ENCODE assay signal across 8 cellular contexts in genomic region chr5:34007675-34008600, GRCh38. TPM values are rescaled to one million over a fixed set of nuclear protein-coding genes. Genes with fewer than 3 reads are reported as not detected.
DNase-seq lines count a peak whose midpoint lies in the region; ATAC-seq and TF ChIP-seq lines count a peak whose summit lies in the region.

Gene AMACR, minus strand, starts transcription at chr5:34008050. Its CDS starts 31 bp downstream, at chr5:34008019.

- TF ChIP-seq POLR2A in esophagus muscularis mucosa (IDR thresholded peaks at IDR 0.05; ENCODE audit: low read depth): peak; percentile 29

- H3K4me1 ChIP-seq in PC-9 (replicated peaks; ENCODE audit: insufficient read depth) (peaks cover 26% of the 10 kb centered on the region), esophagus muscularis mucosa (peaks cover 16 to 31% (median 27%) of the 10 kb centered on the region in 4 donors)

- H2AFZ ChIP-seq in PC-9: peak within 1 kb of the TSS; percentile 92

- no peak for TF ChIP-seq CTCF in PC-9 (conservative IDR thresholded peaks at IDR 0.05)
- TF ChIP-seq CTCF in esophagus muscularis mucosa (IDR thresholded peaks at IDR 0.05): peak in 1 of 3 experiments; percentile 6

- peaks cover 31% of the 10 kb centered on the region for H3K4me1 Mint-ChIP-seq in activated T-cell treated with anti-CD3 and anti-CD28 coated beads, Interleukin-2, amount 50 U/mL, for 4 hours (ENCODE audit: low read depth)

- H3K4me2 ChIP-seq in PC-9: peak within 1 kb of the TSS; percentile 94

- peak; percentile 92 for ATAC-seq in GM21723 (IDR thresholded peaks at IDR 0.05; ENCODE audit: unreplicated experiment)
- peak; percentile 92 to 93 for ATAC-seq in activated T-cell treated with anti-CD3 and anti-CD28 coated beads, Interleukin-2, amount 50 U/mL, for 4 hours

- H3K9me2 ChIP-seq in PC-9 (ENCODE audit: insufficient read depth): no peaks in the 10 kb centered on the region

- H3K79me2 ChIP-seq in PC-9 (ENCODE audit: low read depth): peaks cover 9% of the 10 kb centered on the region; the same call in 1 of the 2 replicates

- TSS peak; percentile 92 for BruUV-seq in PC-9 (replicated peaks; lab: Mats Ljungman, UMichigan)

- no peaks in the 10 kb centered on the region for H3K36me3 ChIP-seq in PC-9 (ENCODE audit: low read depth)
- peaks cover 0 to 18% (median 9%) of the 10 kb centered on the region in 4 donors for H3K36me3 ChIP-seq in esophagus muscularis mucosa

- H4K20me1 ChIP-seq in PC-9 (ENCODE audit: insufficient read depth): no peaks in the 10 kb centered on the region

- POLR2A ChIA-PET in PC-9 (lab: Charles Lee; ENCODE audit: unreplicated experiment): interaction anchor here (0.5 to 0.8 kb wide), 14 partner anchors 11 to 1086 kb away, joined by 3 to 38 read pairs (median 6); partner anchors contain the start of gene DNAJC21

- intact Hi-C loops in PC-9 (cut with micrococcal nuclease; ENCODE audit: unreplicated experiment): loop anchor here (1.0 to 5.0 kb wide), 3 partner anchors 234 to 919 kb away; partner anchors contain the start of genes DNAJC21 and TARS1
- intact Hi-C loops in esophagus muscularis mucosa (cut with DNase I): loop anchor here (10.0 kb wide), 1 partner anchor 917 kb away; the partner anchor contains the start of gene DNAJC21

- peak within 1 kb of the TSS; percentile 82 for H3K4me3 ChIP-seq in PC-9
- peak within 1 kb of the TSS; percentile 69 to 85 (median 70) for H3K4me3 ChIP-seq in esophagus muscularis mucosa

- peaks cover 24% of the 10 kb centered on the region for H3F3A ChIP-seq in PC-9 (ENCODE audit: insufficient read depth, low read depth)

- no peaks in the 10 kb centered on the region for H3K27me3 Mint-ChIP-seq in activated T-cell treated with anti-CD3 and anti-CD28 coated beads, Interleukin-2, amount 50 U/mL, for 4 hours (ENCODE audit: low read depth)

- H3K9me3 ChIP-seq in PC-9 (ENCODE audit: insufficient read depth, low read depth) (no peaks in the 10 kb centered on the region), esophagus muscularis mucosa (no peaks in the 10 kb centered on the region)

- WGBS in esophagus muscularis mucosa: under 1% methylated on average over 30 of the region's 74 CpGs

- peaks cover 10% of the 10 kb centered on the region for H3K36me3 Mint-ChIP-seq in activated T-cell treated with anti-CD3 and anti-CD28 coated beads, Interleukin-2, amount 50 U/mL, for 4 hours (ENCODE audit: insufficient read depth)

- H3K27ac ChIP-seq in PC-9 (peak within 1 kb of the TSS; percentile 50), esophagus muscularis mucosa (replicated peaks in 1 of 4) (peak within 1 kb of the TSS; percentile 89 to 95 (median 91))

- peak; percentile 76 for DNase-seq in DMS79 (lab: John Stamatoyannopoulos, UW)
- DNase-seq in KBM-7: peak; percentile 97
- peak; percentile 90 to 100 for DNase-seq in PC-9
- DNase-seq in activated T-cell treated with anti-CD3 and anti-CD28 coated beads, Interleukin-2, amount 50 U/mL, for 4 hours: peak; percentile 84
- DNase-seq in esophagus muscularis mucosa (ENCODE audit: extremely low spot score): peak; percentile 98
- peak; percentile 94 for DNase-seq in myocyte (ENCODE audit: low read depth)
- peak; percentile 69 to 87 for DNase-seq in stimulated activated CD8-positive, alpha-beta memory T cell treated with anti-CD3 and anti-CD28 coated beads, Interleukin-7, amount 100 ng/mL, for 4 hours (ENCODE audit: low read depth in 2 of 2)

- CTCF ChIA-PET in PC-9 (lab: Charles Lee): interaction anchor here (0.5 to 1.4 kb wide), 7 partner anchors 10 to 572 kb away, joined by 4 to 11 read pairs (median 5); partner anchors contain the start of gene ADAMTS12

- H3K4me3 Mint-ChIP-seq in activated T-cell treated with anti-CD3 and anti-CD28 coated beads, Interleukin-2, amount 50 U/mL, for 4 hours: peak within 1 kb of the TSS; percentile 94

- no peak for TF ChIP-seq EP300 in esophagus muscularis mucosa (IDR thresholded peaks at IDR 0.05)

- H3K27me3 ChIP-seq in PC-9 (ENCODE audit: insufficient read depth, low read depth) (no peaks in the 10 kb centered on the region), esophagus muscularis mucosa (no peaks in the 10 kb centered on the region)

- in situ Hi-C loops in KBM-7 (cut with MboI; ENCODE audit: low pct_unique_long_range_greater_than_20kb, low sequenced_read_pairs): no loop called here

- no peaks in the 10 kb centered on the region for H3K9me3 Mint-ChIP-seq in activated T-cell treated with anti-CD3 and anti-CD28 coated beads, Interleukin-2, amount 50 U/mL, for 4 hours

RNA-seq across cellular contexts. Expression of gene AMACR, which starts in this region (rescaled TPM):
- total RNA-seq in PC-9 (2021) (31.1 and 31.2 TPM in 2 replicates), esophagus muscularis mucosa (10 to 100 TPM in 2 of 4 donors, 1 to 10 TPM in 2; 6.1 to 12.7 (median 9.5) TPM), myocyte (9.2 and 45.7 TPM in 2 replicates)
- 1 to 10 TPM; 4.9 to 6.4 (median 5.5) TPM for total RNA-seq in activated T-cell treated with anti-CD3 and anti-CD28 coated beads, Interleukin-2, amount 50 U/mL, for 4 hours
- 19.8 TPM for polyA plus RNA-seq in myocyte (2012)

Comparison
In these comparisons a context has a peak if more than half of its experiments do, and no peak if none do; other contexts are left out.
1. Peak in every context shown above with its lines: DNase-seq, ATAC-seq, H3K4me3 ChIP-seq and H3K27ac ChIP-seq.